In genomic region chr2:167048829-167049228, GRCh38 we compare ENCODE assay signal across 1 cellular context.
TF ChIP-seq lines count a peak whose summit lies in the region.

No MANE protein-coding gene starts in this region.

TF ChIP-seq in IMR-90, 13 proteins besides CTCF, POLR2A, EP300 and RAD21 (continued from another document):
- no peak for TF ChIP-seq USF2 (IDR thresholded peaks at IDR 0.05; ENCODE audit: low read depth, low read length)
